In genomic region chr10:103466734-103467133, GRCh38 we compare ENCODE assay signal across 1 cellular context.
TF ChIP-seq lines count a peak whose summit lies in the region.

No MANE protein-coding gene starts in this region.

TF ChIP-seq in IMR-90, 13 proteins besides CTCF, POLR2A, EP300 and RAD21:
- no peak for TF ChIP-seq CEBPB (IDR thresholded peaks at IDR 0.05; ENCODE audit: low read depth, low read length)
- no peak for TF ChIP-seq BHLHE40 (IDR thresholded peaks at IDR 0.05; ENCODE audit: low read depth, low read length)
- TF ChIP-seq USF2 (IDR thresholded peaks at IDR 0.05; ENCODE audit: low read depth, low read length) = no peak
- TF ChIP-seq MAFK (IDR thresholded peaks at IDR 0.05; ENCODE audit: low read depth, low read length) = no peak
- TF ChIP-seq MXI1 (IDR thresholded peaks at IDR 0.05; ENCODE audit: borderline replicate concordance, low read depth, low read length) = no peak
- no peak for TF ChIP-seq ELK1 (IDR thresholded peaks at IDR 0.05; ENCODE audit: borderline replicate concordance, low read depth, low read length)
- TF ChIP-seq NFE2L2 (IDR thresholded peaks at IDR 0.05; ENCODE audit: low read depth, low read length) = no peak
- TF ChIP-seq MAZ (IDR thresholded peaks at IDR 0.05; ENCODE audit: borderline replicate concordance, low read depth, low read length) = no peak
- no peak for TF ChIP-seq RFX5 (IDR thresholded peaks at IDR 0.05; ENCODE audit: low read depth, low read length)
- no peak for TF ChIP-seq RCOR1 (IDR thresholded peaks at IDR 0.05; ENCODE audit: insufficient replicate concordance, low read length)
- TF ChIP-seq CHD1 (IDR thresholded peaks at IDR 0.05; ENCODE audit: low read depth, low read length) = no peak
- no peak for TF ChIP-seq SMC3 (IDR thresholded peaks at IDR 0.05; ENCODE audit: low read depth, low read length)
- no peak for TF ChIP-seq FOS (IDR thresholded peaks at IDR 0.05; ENCODE audit: low read depth, low read length)
